9 cellular contexts compared by ENCODE assay signal in the genomic region with DNA sequence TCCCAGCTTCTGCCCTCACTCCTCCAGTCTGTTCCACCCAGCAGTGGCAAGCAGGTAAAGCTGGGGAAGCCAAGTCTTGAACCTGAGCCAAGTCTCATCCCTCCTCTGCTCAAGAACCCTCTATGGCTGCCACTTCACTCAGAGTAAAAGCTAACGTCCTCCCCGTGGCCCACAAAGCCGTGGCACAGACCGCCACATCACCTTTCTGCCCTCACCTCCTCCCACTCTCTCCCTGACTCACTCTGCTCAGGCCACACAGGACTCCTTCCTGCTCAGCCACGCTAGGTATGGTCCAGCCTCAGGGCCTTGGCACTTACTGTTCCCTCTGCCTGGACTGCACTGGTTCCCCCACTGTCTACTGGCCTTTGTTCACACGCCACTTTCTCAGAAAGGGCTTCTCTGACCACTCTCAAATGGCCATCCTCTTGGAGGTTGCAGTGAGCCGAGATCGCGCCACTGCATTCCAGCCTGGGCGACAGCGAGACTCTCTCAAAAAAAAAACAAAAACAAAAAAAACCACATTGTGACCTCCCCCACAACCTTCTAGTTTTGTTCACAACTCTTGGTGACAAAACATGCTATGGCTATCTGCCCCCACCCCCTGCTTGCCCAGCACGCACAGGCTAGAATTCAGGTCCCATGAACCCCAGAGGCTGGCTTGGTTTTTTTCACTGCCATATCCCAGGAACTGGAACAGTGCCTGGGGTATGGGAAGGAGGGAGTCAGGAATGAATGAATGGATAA. TPM values are rescaled to one million over a fixed set of nuclear protein-coding genes. Genes with fewer than 3 reads are reported as not detected.
A peak's percentile ranks its signal among the peaks of the same experiment; 100 is the strongest.
DNase-seq lines count a peak whose midpoint lies in the region; FAIRE-seq and TF ChIP-seq lines count a peak whose summit lies in the region.
"Had no signal": no experiment of that assay in that cellular context is flagged by ENCODE, and none has a peak within 500 bp of the region (broad histone marks: within the 10 kb centered on the region; RNA-seq: fewer than 3 reads in every experiment).

No MANE protein-coding gene starts in this region.

- no peaks in the 10 kb centered on the region for H3K9me3 Mint-ChIP-seq in progenitor cell of endocrine pancreas (ENCODE audit: low read depth)

- H3K27ac ChIP-seq in OCI-LY3 (ENCODE audit: low read length), result no peak overlapping the region
- H3K27ac ChIP-seq in coronary artery, result no peak overlapping the region
- H3K27ac ChIP-seq: KMS-11 had no signal

- H4K20me1 ChIP-seq in OCI-LY3 (ENCODE audit: insufficient read depth, low read length), result peaks cover 77% of the 10 kb centered on the region

- peak overlapping the region; percentile 67 for H3K27ac Mint-ChIP-seq in progenitor cell of endocrine pancreas

- intact Hi-C loops in lower leg skin (cut with DNase I; ENCODE audit: low total_unique reads), result no loop called here

- TF ChIP-seq POLR2A in GM12891 (IDR thresholded peaks at IDR 0.05; ENCODE audit: low read depth, low read length) (no peak), lower leg skin (IDR thresholded peaks at IDR 0.05) (no peak)

- no peak for DNase-seq in GM12891 (ENCODE audit: insufficient read length, low spot score)
- no peak for DNase-seq in coronary artery (ENCODE audit: low spot score)
- no peak for DNase-seq in progenitor cell of endocrine pancreas (ENCODE audit: low spot score, unreplicated experiment)
- DNase-seq in lower leg skin (ENCODE audit: low spot score in 2 of 2), result no peak
- DNase-seq in DMS114 treated with DMSO at 0.1 percent for 48 hours (lab: John Stamatoyannopoulos, UW; ENCODE audit: unreplicated experiment), result no peak
- DNase-seq in effector CD4-positive, alpha-beta T cell, result no peak
- DNase-seq in NCI-H146 treated with DMSO at 0.1 percent for 48 hours (lab: John Stamatoyannopoulos, UW; ENCODE audit: unreplicated experiment), result no peak

- peak overlapping the region; percentile 34; the same call in 1 of the 2 replicates for H3K4me2 ChIP-seq in OCI-LY3 (ENCODE audit: low read length)
- H3K4me2 ChIP-seq: KMS-11 had no signal

- peak; percentile 20 for FAIRE-seq in GM12891 (lab: Jason Lieb, UNC)

- no peak overlapping the region for H3K4me3 Mint-ChIP-seq in progenitor cell of endocrine pancreas (ENCODE audit: low read depth)

- no peaks in the 10 kb centered on the region for H3K27me3 ChIP-seq in OCI-LY3 (ENCODE audit: low read depth, low read length)

- H3K79me2 ChIP-seq in OCI-LY3 (ENCODE audit: low read length), result peaks cover 72% of the 10 kb centered on the region

- H3K4me1 Mint-ChIP-seq in progenitor cell of endocrine pancreas (ENCODE audit: low read depth), result peaks cover 14% of the 10 kb centered on the region

- no peak overlapping the region for H2AFZ ChIP-seq in OCI-LY3 (ENCODE audit: low read depth, low read length)

- H3K9me3 ChIP-seq in OCI-LY3 (ENCODE audit: insufficient read depth, low read length), result no peaks in the 10 kb centered on the region

- no peaks in the 10 kb centered on the region for H3K27me3 Mint-ChIP-seq in progenitor cell of endocrine pancreas

- peaks cover 4% of the 10 kb centered on the region for H3K36me3 ChIP-seq in OCI-LY3 (replicated peaks; ENCODE audit: low read depth, low read length)

- TF ChIP-seq CTCF in OCI-LY3 (IDR thresholded peaks at IDR 0.05; ENCODE audit: low read depth, low read length), result no peak
- no peak for TF ChIP-seq CTCF in coronary artery (IDR thresholded peaks at IDR 0.05)
- TF ChIP-seq CTCF in progenitor cell of endocrine pancreas (IDR thresholded peaks at IDR 0.05; ENCODE audit: unreplicated experiment), result no peak
- no peak for TF ChIP-seq CTCF in lower leg skin (IDR thresholded peaks at IDR 0.05)

- WGBS in lower leg skin, 2 donors, result 54 to 61% methylated on average over 12 of the region's 12 CpGs

- no peaks in the 10 kb centered on the region for H3K36me3 Mint-ChIP-seq in progenitor cell of endocrine pancreas (ENCODE audit: insufficient read depth)

- H3K4me3 ChIP-seq in OCI-LY3 (ENCODE audit: low read length), result no peak overlapping the region
- H3K4me3 ChIP-seq in coronary artery, result peak overlapping the region; percentile 48
- H3K4me3 ChIP-seq in lower leg skin (ENCODE audit: low read depth, poor library complexity, severe bottlenecking), result no peak overlapping the region

- peaks cover 3% of the 10 kb centered on the region; the same call in 1 of the 2 replicates for H3K4me1 ChIP-seq in OCI-LY3 (ENCODE audit: low read length)

- no peak overlapping the region for H3K9ac ChIP-seq in OCI-LY3 (ENCODE audit: low read length)
- H3K9ac ChIP-seq: KMS-11 had no signal

TF ChIP-seq in GM12891, 5 proteins besides CTCF, POLR2A, EP300 and RAD21:
- TF ChIP-seq POLR2AphosphoS5 (IDR thresholded peaks at IDR 0.05; ENCODE audit: low read depth, low read length) (no peak), PAX5 (IDR thresholded peaks at IDR 0.05; ENCODE audit: insufficient read depth, low read length, severe bottlenecking) (no peak), SPI1 (IDR thresholded peaks at IDR 0.05; ENCODE audit: low read depth, low read length) (no peak), TAF1 (IDR thresholded peaks at IDR 0.05; ENCODE audit: low read depth, low read length) (no peak), POU2F2 (IDR thresholded peaks at IDR 0.05; ENCODE audit: low read depth, low read length) (no peak)
TF ChIP-seq in GM12891: peak in this region for 0.

RNA-seq across cellular contexts. Expression of gene NDUFB7, which starts 15.8 kb away (rescaled TPM):
- polyA plus RNA-seq in GM12891 (2012; ENCODE audit: low read depth, missing spikeins), result 194 TPM
- total RNA-seq in progenitor cell of endocrine pancreas, result 117 and 120 TPM in 2 replicates
- total RNA-seq in lower leg skin, result 100 to 1,000 TPM; 219 to 332 (median 280) TPM

RNA-seq across cellular contexts. Expression of gene TECR, which starts 26.7 kb away (rescaled TPM):
- polyA plus RNA-seq in GM12891 (2012; ENCODE audit: low read depth, missing spikeins), result 50.2 TPM
- total RNA-seq in progenitor cell of endocrine pancreas (170 and 186 TPM in 2 replicates), lower leg skin (100 to 1,000 TPM; 117 to 165 (median 147) TPM)

RNA-seq across cellular contexts. Expression of gene CLEC17A, which starts 26.8 kb away (rescaled TPM):
- 60.4 TPM for polyA plus RNA-seq in GM12891 (2012; ENCODE audit: low read depth, missing spikeins)
- total RNA-seq in progenitor cell of endocrine pancreas (not detected in 2 replicates), lower leg skin (under 1 TPM in 1 of 4 donors, not detected in 3; 0.84 TPM)

RNA-seq across cellular contexts. Expression of gene DNAJB1, which starts 37.9 kb away (rescaled TPM):
- 26.5 TPM for polyA plus RNA-seq in GM12891 (2012; ENCODE audit: low read depth, missing spikeins)
- 94.7 and 97.0 TPM in 2 replicates for total RNA-seq in progenitor cell of endocrine pancreas
- total RNA-seq in lower leg skin, result 100 to 1,000 TPM in 2 of 4 donors, 10 to 100 TPM in 2; 96.2 to 107 (median 99.6) TPM
